Comparison of ENCODE assay signal across 9 cellular contexts in the genomic region with DNA sequence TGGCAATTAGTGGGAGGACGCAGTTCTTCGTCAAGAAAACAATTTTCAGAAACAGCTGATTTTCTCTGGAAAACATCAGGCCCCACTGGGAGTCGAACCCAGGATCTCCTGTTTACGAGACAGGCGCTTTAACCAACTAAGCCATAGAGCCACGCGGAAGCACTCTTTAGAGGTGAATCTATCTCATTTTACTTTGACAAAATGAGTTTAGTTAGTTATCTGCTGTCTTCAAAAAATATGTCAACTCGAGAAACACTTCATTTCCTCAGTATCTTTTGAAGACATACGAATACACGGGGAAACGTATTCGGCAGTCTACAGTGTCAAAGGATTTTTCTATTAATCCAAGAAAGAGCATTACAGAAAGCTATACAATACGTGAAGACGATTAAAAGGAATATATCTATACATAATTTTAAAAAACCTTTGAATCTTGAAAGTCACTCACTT. TPM values are rescaled to one million over a fixed set of nuclear protein-coding genes. Genes with fewer than 3 reads are reported as not detected.
A peak's percentile ranks its signal among the peaks of the same experiment; 100 is the strongest.
DNase-seq lines count a peak whose midpoint lies in the region; FAIRE-seq and TF ChIP-seq lines count a peak whose summit lies in the region.
"Had no signal": no experiment of that assay in that cellular context is flagged by ENCODE, and none has a peak within 500 bp of the region (broad histone marks: within the 10 kb centered on the region; RNA-seq: fewer than 3 reads in every experiment).

No MANE protein-coding gene starts in this region.

- H3K27me3 Mint-ChIP-seq in progenitor cell of endocrine pancreas = no peaks in the 10 kb centered on the region

- H3K4me3 ChIP-seq in H1 (ENCODE audit: extremely low read depth in 1 of 4, insufficient read depth in 2 of 4, low read depth in 3 of 4, low read length in 4 of 4) = peak overlapping the region; percentile 69 to 80 (median 76)

- TF ChIP-seq POLR2A in H1 (IDR thresholded peaks at IDR 0.05; ENCODE audit: control extremely low read depth in 1 of 2, low read depth in 2 of 2, low read length in 2 of 2) = no peak

- H3K27ac Mint-ChIP-seq in progenitor cell of endocrine pancreas = peak overlapping the region; percentile 90

- no peak overlapping the region for H3K4ac ChIP-seq in H1 (replicated peaks; ENCODE audit: insufficient read length, low read depth, low read length)

- peak overlapping the region; percentile 76 for H3K4me3 Mint-ChIP-seq in progenitor cell of endocrine pancreas (ENCODE audit: low read depth)

- TF ChIP-seq EP300 in H1 (IDR thresholded peaks at IDR 0.05; ENCODE audit: borderline replicate concordance in 1 of 2, low read depth in 2 of 2, low read length in 2 of 2) = no peak

- H3K4me1 ChIP-seq in H1 (replicated peaks in 1 of 4; ENCODE audit: control insufficient read depth in 3 of 4, insufficient read depth in 4 of 4, low read length in 3 of 4) = peaks cover 0 to 6% (median 2%) of the 10 kb centered on the region in 4 experiments; a peak in 2 of 7 replicates

- peaks cover 7% of the 10 kb centered on the region for H3K4me1 Mint-ChIP-seq in progenitor cell of endocrine pancreas (ENCODE audit: low read depth)

- POLR2A ChIA-PET in H1 (lab: Charles Lee; ENCODE audit: partially characterized antibody) = interaction anchor here (0.6 to 2.0 kb wide), 22 partner anchors 9 to 270 kb away, joined by 3 to 11 read pairs (median 4); a partner anchor contains a TSS

- DNase-seq in AG08395 (ENCODE audit: low spot score) (peak; percentile 15), H4 (ENCODE audit: low spot score) (peak; percentile 45), SK-MEL-5 (ENCODE audit: low read depth, low spot score) (peak; percentile 84), H1 (ENCODE audit: low read depth in 1 of 2, low spot score in 2 of 2) (peak; percentile 33 to 72), progenitor cell of endocrine pancreas (ENCODE audit: low spot score, unreplicated experiment) (no peak), iPS-NIHi11 (ENCODE audit: low spot score) (no peak), NCI-H1048 (lab: John Stamatoyannopoulos, UW) (no peak)
- no peak for DNase-seq in NK-92 treated with Interleukin-12 subunit alpha and Interleukin-12 subunit beta, amount 100 ng/mL, for 24 hours (lab: John Stamatoyannopoulos, UW)

- no peak overlapping the region; the same call in 1 of the 2 replicates for H2BK12ac ChIP-seq in H1 (ENCODE audit: low read depth, low read length)

- H3K56ac ChIP-seq in H1 (replicated peaks; ENCODE audit: insufficient read length, low read depth, low read length) = no peak overlapping the region

- no peaks in the 10 kb centered on the region for H3K79me1 ChIP-seq in H1 (ENCODE audit: low read depth, low read length)

- peak overlapping the region in 1 of 4 experiments; percentile 61; a peak in 2 of 7 replicates for H3K9ac ChIP-seq in H1 (replicated peaks in 1 of 4; ENCODE audit: extremely low read depth in 1 of 4, low read depth in 3 of 4, low read length in 3 of 4)

- peak overlapping the region; percentile 74 to 91 for H3K4me2 ChIP-seq in H1 (ENCODE audit: insufficient read depth in 1 of 2, low read depth in 2 of 2, low read length in 2 of 2)

- no peak overlapping the region for H3K23ac ChIP-seq in H1 (ENCODE audit: insufficient read length)

- TF ChIP-seq CTCF in H1 (IDR thresholded peaks at IDR 0.05; ENCODE audit: control extremely low read depth in 1 of 3, insufficient read depth in 1 of 3, low read depth in 1 of 3, low read length in 3 of 3) (no peak), progenitor cell of endocrine pancreas (IDR thresholded peaks at IDR 0.05; ENCODE audit: unreplicated experiment) (no peak)

- no peak overlapping the region for H2AK5ac ChIP-seq in H1 (ENCODE audit: low read depth, low read length)

- H3K14ac ChIP-seq in H1 (ENCODE audit: insufficient read length) = no peak overlapping the region

- H2BK120ac ChIP-seq in H1 (replicated peaks; ENCODE audit: low read depth, low read length) = no peak overlapping the region

- CTCF ChIA-PET in H1 (lab: Charles Lee; ENCODE audit: partially characterized antibody) = interaction anchor here (0.8 to 1.4 kb wide), 4 partner anchors 25 to 383 kb away, joined by 3 to 6 read pairs (median 4); no protein-coding TSS in a partner anchor

- H3K79me2 ChIP-seq in H1 (ENCODE audit: control insufficient read depth in 1 of 2, insufficient read depth in 2 of 2, low read length in 2 of 2) = no peaks in the 10 kb centered on the region

- H4K5ac ChIP-seq in H1 (ENCODE audit: insufficient read length, low read depth, low read length) = no peak overlapping the region

- peaks cover 7% of the 10 kb centered on the region for H3K23me2 ChIP-seq in H1 (ENCODE audit: low read depth, low read length)

- H3K9me3 Mint-ChIP-seq in progenitor cell of endocrine pancreas (ENCODE audit: low read depth) = no peaks in the 10 kb centered on the region

- H2BK5ac ChIP-seq in H1 (ENCODE audit: low read depth, low read length) = no peak overlapping the region

- H3K27ac ChIP-seq in H1 (ENCODE audit: low read depth, low read length) = no peak overlapping the region

- in situ Hi-C loops in SK-MEL-5 (cut with HindIII; ENCODE audit: low pct_unique_long_range_greater_than_20kb, low sequenced_read_pairs) = no loop called here

- peak overlapping the region; percentile 54; the same call in 1 of the 2 replicates for H2AFZ ChIP-seq in H1 (ENCODE audit: low read length)

- peaks cover 0 to 2% (median 0%) of the 10 kb centered on the region in 4 experiments; a peak in 2 of 7 replicates for H3K27me3 ChIP-seq in H1 (replicated peaks in 1 of 4; ENCODE audit: control insufficient read depth in 3 of 4, extremely low read depth in 1 of 4, insufficient read depth in 3 of 4, low read length in 3 of 4)

- H3K9me3 ChIP-seq in H1 (ENCODE audit: insufficient read depth in 2 of 2, low read depth in 1 of 2, low read length in 1 of 2) = no peaks in the 10 kb centered on the region

- WGBS in H1 (ENCODE audit: extremely low coverage in 1 of 2, insufficient coverage in 1 of 2, insufficient read length in 1 of 2, insufficient replicate concordance in 2 of 2, low coverage in 1 of 2, low lambda C conversion rate in 2 of 2, missing lambda C conversion rate in 1 of 2), 2 experiments = 6% methylated on average over 14 of the region's 14 CpGs; no CpG with 5 or more reads in 1 of the 2 experiments

- H4K20me1 ChIP-seq in H1 (replicated peaks in 1 of 2; ENCODE audit: control insufficient read depth in 1 of 2, insufficient read depth in 2 of 2, low read length in 2 of 2) = no peaks in the 10 kb centered on the region

- TF ChIP-seq RAD21 in H1 (IDR thresholded peaks at IDR 0.05 in 1 of 2, conservative IDR thresholded peaks at IDR 0.05 in 1 of 2; ENCODE audit: low read depth in 2 of 2, low read length in 2 of 2) = no peak

- H3K18ac ChIP-seq in H1 (ENCODE audit: extremely low read depth, low read length) = no peak overlapping the region; the same call in 1 of the 2 replicates

- no peak overlapping the region for H2BK20ac ChIP-seq in H1 (ENCODE audit: low read length)

- no peaks in the 10 kb centered on the region for H3K36me3 ChIP-seq in H1 (ENCODE audit: control insufficient read depth in 2 of 4, insufficient read depth in 4 of 4, low read length in 3 of 4)

- FAIRE-seq in H1 (lab: Jason Lieb, UNC) = peak; percentile 77

- no peak overlapping the region for H2BK15ac ChIP-seq in H1 (ENCODE audit: low read length)

- H3K36me3 Mint-ChIP-seq in progenitor cell of endocrine pancreas (ENCODE audit: insufficient read depth) = no peaks in the 10 kb centered on the region

- H4K8ac ChIP-seq in H1 (ENCODE audit: extremely low read depth, insufficient read depth, low read length) = no peak overlapping the region

- no peak overlapping the region for H4K91ac ChIP-seq in H1 (replicated peaks; ENCODE audit: insufficient read length, low read length)

RNA-seq across cellular contexts. Expression of a gene that starts 26.7 kb away (rescaled TPM):
- total RNA-seq in H4 (2014; rRNA removed; shearing (Covaris generic)) = not detected in 2 replicates
- total RNA-seq in SK-MEL-5 (2014; rRNA removed; shearing (Covaris generic)) = not detected in 2 replicates
- polyA plus RNA-seq in SK-MEL-5 (2015; cell fraction: cytosol; rRNA removed) = not detected in 2 replicates
- not detected in 2 replicates for polyA plus RNA-seq in SK-MEL-5 (2015; cell fraction: nucleus; rRNA removed)
- not detected in 2 replicates for total RNA-seq in H1 (2021; fragmentation: NEBNext Ultra II Directional; extraction: Animal tissue kit (Norgen Biotek cat#: 25700))
- polyA plus RNA-seq in H1 (2011; rRNA removed) = not detected in 2 replicates
- 0.06 TPM for polyA plus RNA-seq in H1 (2011; cell fraction: cytosol; rRNA removed)
- polyA plus RNA-seq in H1 (2011; cell fraction: nucleus; rRNA removed) = not detected
- polyA plus RNA-seq in H1 (2012, experiment 1 of 2) = not detected in 4 replicates
- not detected for polyA plus RNA-seq in H1 (2012, experiment 2 of 2)
- polyA plus RNA-seq in H1 (2013, experiment 1 of 2) = not detected
- not detected for polyA plus RNA-seq in H1 (2013, experiment 2 of 2)
- not detected in 2 replicates for polyA minus RNA-seq in H1 (2011; rRNA and poly(A)+ RNA removed)
- not detected for polyA minus RNA-seq in H1 (2011; cell fraction: cytosol; rRNA and poly(A)+ RNA removed)
- not detected for polyA minus RNA-seq in H1 (2011; cell fraction: nucleus; rRNA and poly(A)+ RNA removed)
- not detected in 2 replicates for total RNA-seq in progenitor cell of endocrine pancreas
- total RNA-seq: liver had no signal
- polyA plus RNA-seq: liver had no signal

RNA-seq across cellular contexts. Expression of a gene that starts 36.7 kb away (rescaled TPM):
- not detected in 2 replicates for total RNA-seq in H4 (2014; rRNA removed; shearing (Covaris generic))
- not detected in 2 replicates for total RNA-seq in SK-MEL-5 (2014; rRNA removed; shearing (Covaris generic))
- 0.11 TPM in 1 of 2 replicates, not detected in the other for polyA plus RNA-seq in SK-MEL-5 (2015; cell fraction: cytosol; rRNA removed)
- polyA plus RNA-seq in SK-MEL-5 (2015; cell fraction: nucleus; rRNA removed) = 1.2 TPM in 1 of 2 replicates, not detected in the other
- total RNA-seq in H1 (2021; fragmentation: NEBNext Ultra II Directional; extraction: Animal tissue kit (Norgen Biotek cat#: 25700)) = not detected in 2 replicates
- 0.08 TPM in 1 of 2 replicates, not detected in the other for polyA plus RNA-seq in H1 (2011; rRNA removed)
- not detected for polyA plus RNA-seq in H1 (2011; cell fraction: cytosol; rRNA removed)
- polyA plus RNA-seq in H1 (2011; cell fraction: nucleus; rRNA removed) = 0.07 TPM
- polyA plus RNA-seq in H1 (2012, experiment 1 of 2) = not detected in 4 replicates
- polyA plus RNA-seq in H1 (2012, experiment 2 of 2) = not detected
- polyA plus RNA-seq in H1 (2013, experiment 1 of 2) = 0.02 TPM
- 0.04 TPM for polyA plus RNA-seq in H1 (2013, experiment 2 of 2)
- polyA minus RNA-seq in H1 (2011; rRNA and poly(A)+ RNA removed) = not detected in 2 replicates
- not detected for polyA minus RNA-seq in H1 (2011; cell fraction: cytosol; rRNA and poly(A)+ RNA removed)
- polyA minus RNA-seq in H1 (2011; cell fraction: nucleus; rRNA and poly(A)+ RNA removed) = not detected
- not detected in 2 replicates for total RNA-seq in progenitor cell of endocrine pancreas
- total RNA-seq: liver had no signal
- polyA plus RNA-seq: liver had no signal

RNA-seq across cellular contexts. Expression of a gene that starts 45.6 kb away (rescaled TPM):
- 0.64 and 2.4 TPM in 2 replicates for total RNA-seq in H4 (2014; rRNA removed; shearing (Covaris generic))
- 1.9 and 4.6 TPM in 2 replicates for total RNA-seq in SK-MEL-5 (2014; rRNA removed; shearing (Covaris generic))
- polyA plus RNA-seq in SK-MEL-5 (2015; cell fraction: cytosol; rRNA removed) = 0.64 and 1.0 TPM in 2 replicates
- polyA plus RNA-seq in SK-MEL-5 (2015; cell fraction: nucleus; rRNA removed) = 2.2 and 9.1 TPM in 2 replicates
- 4.2 and 5.3 TPM in 2 replicates for total RNA-seq in H1 (2021; fragmentation: NEBNext Ultra II Directional; extraction: Animal tissue kit (Norgen Biotek cat#: 25700))
- 0.61 and 0.74 TPM in 2 replicates for polyA plus RNA-seq in H1 (2011; rRNA removed)
- 2.3 TPM for polyA plus RNA-seq in H1 (2011; cell fraction: cytosol; rRNA removed)
- polyA plus RNA-seq in H1 (2011; cell fraction: nucleus; rRNA removed) = 3.8 TPM
- polyA plus RNA-seq in H1 (2012, experiment 1 of 2) = 2.7 to 3.8 TPM (median 3.2 TPM) in 4 replicates
- 0.17 TPM for polyA plus RNA-seq in H1 (2012, experiment 2 of 2)
- 1.8 TPM for polyA plus RNA-seq in H1 (2013, experiment 1 of 2)
- polyA plus RNA-seq in H1 (2013, experiment 2 of 2) = 1.1 TPM
- 11.3 and 11.8 TPM in 2 replicates for polyA minus RNA-seq in H1 (2011; rRNA and poly(A)+ RNA removed)
- 5.5 TPM for polyA minus RNA-seq in H1 (2011; cell fraction: cytosol; rRNA and poly(A)+ RNA removed)
- 9.7 TPM for polyA minus RNA-seq in H1 (2011; cell fraction: nucleus; rRNA and poly(A)+ RNA removed)
- 21.4 and 22.6 TPM in 2 replicates for total RNA-seq in progenitor cell of endocrine pancreas

Comparison
In these comparisons a context has a peak if more than half of its experiments do, and no peak if none do; other contexts are left out.
1. DNase-seq: peak in AG08395 (single experiment), H4 (single experiment), SK-MEL-5 (single experiment) and H1 (2 of 2); none in progenitor cell of endocrine pancreas (single experiment), iPS-NIHi11 (single experiment), NCI-H1048 (single experiment) and NK-92 treated with Interleukin-12 subunit alpha and Interleukin-12 subunit beta, amount 100 ng/mL, for 24 hours (single experiment).